ENCODE assay signal across 20 cellular contexts in the genomic region with DNA sequence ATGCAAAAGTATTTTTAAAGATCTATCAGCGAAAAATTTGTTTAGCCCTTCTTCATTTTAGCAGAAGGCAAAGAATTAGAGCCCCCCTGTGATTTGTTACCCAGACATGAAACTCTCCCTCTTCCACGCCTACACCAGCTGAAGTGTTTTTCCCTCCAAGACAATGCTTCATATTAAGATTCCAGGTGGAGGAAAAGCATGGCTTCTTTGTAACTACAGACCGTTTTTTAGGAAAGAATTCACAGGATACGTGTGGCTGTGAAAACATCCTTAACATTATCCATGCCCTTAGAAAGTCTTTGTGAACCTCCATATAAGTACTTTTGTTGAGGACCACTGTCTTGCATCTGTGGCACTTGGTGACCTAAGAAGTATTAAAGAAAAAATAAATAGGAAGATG.
DNase-seq lines count a peak whose midpoint lies in the region; ATAC-seq and TF ChIP-seq lines count a peak whose summit lies in the region.
"Had no signal": no experiment of that assay in that cellular context is flagged by ENCODE, and none has a peak within 500 bp of the region (broad histone marks: within the 10 kb centered on the region; RNA-seq: fewer than 3 reads in every experiment).

No MANE protein-coding gene starts in this region.

- H3K9me3 ChIP-seq in mammary epithelial cell (replicated peaks; ENCODE audit: insufficient read depth, low read length) (no peaks in the 10 kb centered on the region), breast epithelium (no peaks in the 10 kb centered on the region)
- H3K9me3 ChIP-seq: BLaER1 treated with 17β-estradiol and CSF1 and Interleukin-3, amounts not matched to agents 10 nM and 100 nM had no signal

- H3K27ac ChIP-seq in mammary epithelial cell (ENCODE audit: insufficient read depth, low read depth, low read length) (peak overlapping the region; percentile 99), breast epithelium (no peak overlapping the region), foreskin keratinocyte (peak overlapping the region; percentile 81)
- H3K27ac ChIP-seq: BLaER1 treated with 17β-estradiol and CSF1 and Interleukin-3, amounts not matched to agents 10 nM and 100 nM had no signal

- intact Hi-C loops in mammary epithelial cell (cut with micrococcal nuclease) (loop anchor here (10.0 kb wide), 1 partner anchor 346 kb away; the partner anchor contains the start of gene KLHL9), breast epithelium (cut with DNase I; ENCODE audit: low total_unique reads) (no loop called here)

- CTCF ChIA-PET in mammary epithelial cell (lab: Charles Lee; ENCODE audit: low non-redundant PET): no interaction called here

- dilution Hi-C loops in mammary epithelial cell (cut with HindIII; ENCODE audit: low sequenced_read_pairs): no loop called here

- WGBS in mammary epithelial cell (ENCODE audit: low coverage, missing lambda C conversion rate): 38% methylated on average over 4 of the region's 4 CpGs

- BruUV-seq in mammary epithelial cell (replicated peaks; lab: Mats Ljungman, UMichigan): no TSS peak

- no peaks in the 10 kb centered on the region for H3K27me3 ChIP-seq in mammary epithelial cell (ENCODE audit: insufficient read depth, low read length)
- no peaks in the 10 kb centered on the region for H3K27me3 ChIP-seq in breast epithelium
- H3K27me3 ChIP-seq in foreskin keratinocyte: no peaks in the 10 kb centered on the region
- H3K27me3 ChIP-seq: BLaER1 treated with 17β-estradiol and CSF1 and Interleukin-3, amounts not matched to agents 10 nM and 100 nM had no signal

- ATAC-seq in foreskin keratinocyte: no peak
- no peak for ATAC-seq in GM18867 (IDR thresholded peaks at IDR 0.05; ENCODE audit: unreplicated experiment)
- ATAC-seq: GM12878 had no signal

- no peak for TF ChIP-seq POLR2A in breast epithelium (IDR thresholded peaks at IDR 0.05)

- H3K9ac ChIP-seq in mammary epithelial cell (ENCODE audit: insufficient read depth, low read length): peak overlapping the region; percentile 63
- H3K9ac ChIP-seq: BLaER1 treated with 17β-estradiol and CSF1 and Interleukin-3, amounts not matched to agents 10 nM and 100 nM had no signal

- H3K36me3 ChIP-seq in mammary epithelial cell (ENCODE audit: insufficient read depth, low read length): no peaks in the 10 kb centered on the region
- H3K36me3 ChIP-seq in breast epithelium: no peaks in the 10 kb centered on the region
- H3K36me3 ChIP-seq: BLaER1 treated with 17β-estradiol and CSF1 and Interleukin-3, amounts not matched to agents 10 nM and 100 nM had no signal

- H2AFZ ChIP-seq in mammary epithelial cell (ENCODE audit: low read depth, low read length): no peak overlapping the region

- TF ChIP-seq CTCF in mammary epithelial cell (conservative IDR thresholded peaks at IDR 0.05 in 1 of 2, IDR thresholded peaks at IDR 0.05 in 1 of 2; ENCODE audit: extremely low read depth in 1 of 2, insufficient read depth in 1 of 2, low read depth in 1 of 2, low read length in 2 of 2): no peak
- TF ChIP-seq CTCF in breast epithelium (IDR thresholded peaks at IDR 0.05): no peak
- TF ChIP-seq CTCF in astrocyte of the spinal cord (IDR thresholded peaks at IDR 0.05; ENCODE audit: low read depth, low read length): no peak
- no peak for TF ChIP-seq CTCF in foreskin keratinocyte (conservative IDR thresholded peaks at IDR 0.05)

- in situ Hi-C loops in mammary epithelial cell (cut with MboI; ENCODE audit: low sequenced_read_pairs in 2 of 2) (loop anchor here (10.0 kb wide), 2 partner anchors 106 to 126 kb away; no protein-coding TSS in a partner anchor), astrocyte of the spinal cord (cut with HindIII; ENCODE audit: low sequenced_read_pairs) (no loop called here)

- H3K4me3 ChIP-seq in mammary epithelial cell (replicated peaks in 1 of 3; ENCODE audit: insufficient read depth in 1 of 3, low read depth in 2 of 3, low read length in 3 of 3) (no peak overlapping the region), breast epithelium (no peak overlapping the region), astrocyte of the spinal cord (ENCODE audit: low read depth, low read length) (no peak overlapping the region)
- H3K4me3 ChIP-seq: BLaER1 treated with 17β-estradiol and CSF1 and Interleukin-3, amounts not matched to agents 10 nM and 100 nM; GM12878 had no signal

- peaks cover 81% of the 10 kb centered on the region for H3K4me1 ChIP-seq in mammary epithelial cell (ENCODE audit: insufficient read depth, low read length)
- no peaks in the 10 kb centered on the region for H3K4me1 ChIP-seq in breast epithelium
- H3K4me1 ChIP-seq in foreskin keratinocyte: peaks cover 89% of the 10 kb centered on the region

- DNase-seq in mammary epithelial cell (no peak), breast epithelium (ENCODE audit: low spot score in 2 of 2) (no peak), astrocyte of the spinal cord (ENCODE audit: low read depth, low spot score) (peak; percentile 8), foreskin keratinocyte (no peak), kidney tubule cell (ENCODE audit: low spot score) (no peak), GDM1 (lab: John Stamatoyannopoulos, UW) (no peak), OCI-M2 (lab: John Stamatoyannopoulos, UW; ENCODE audit: unreplicated experiment) (no peak)
- DNase-seq: 8988T; CD8-positive, alpha-beta memory T cell; DMS79 treated with DMSO at 0.1 percent for 48 hours; KBM-7; MV-4-11; NCI-H1417 treated with DMSO at 0.1 percent for 48 hours; NCI-H1930; NCI-H446 treated with DMSO at 0.1 percent for 48 hours; NCI-H774; SHP77 treated with DMSO at 0.1 percent for 48 hours had no signal

- H3K79me2 ChIP-seq in mammary epithelial cell (ENCODE audit: insufficient read depth, low read length): peaks cover 31% of the 10 kb centered on the region

- H3K4me2 ChIP-seq in mammary epithelial cell (ENCODE audit: insufficient read depth, low read depth, low read length): peak overlapping the region; percentile 49
- H3K4me2 ChIP-seq: BLaER1 treated with 17β-estradiol and CSF1 and Interleukin-3, amounts not matched to agents 10 nM and 100 nM had no signal

- H4K20me1 ChIP-seq in mammary epithelial cell (ENCODE audit: insufficient read depth, low read length): no peaks in the 10 kb centered on the region
- H4K20me1 ChIP-seq: BLaER1 treated with 17β-estradiol and CSF1 and Interleukin-3, amounts not matched to agents 10 nM and 100 nM had no signal

Comparison
In these comparisons a context has a peak if more than half of its experiments do, and no peak if none do; other contexts are left out.
1. H3K27ac ChIP-seq: peak in mammary epithelial cell (single experiment) and foreskin keratinocyte (single experiment); none in breast epithelium (0 of 2).